ENCODE assay signal across 28 cellular contexts in genomic region chr7:72540923-72541322, GRCh38.
"Had no signal": no experiment of that assay in that cellular context is flagged by ENCODE, and none has a peak within 500 bp of the region (broad histone marks: within the 10 kb centered on the region; RNA-seq: fewer than 3 reads in every experiment).

No MANE protein-coding gene starts in this region.

- H3K36me3 Mint-ChIP-seq: stimulated activated effector memory CD8-positive, alpha-beta T cell treated with anti-CD3 and anti-CD28 coated beads, Interleukin-12 subunit alpha, Interleukin-12 subunit beta, amount 100 ng/mL, for 72 hours; stimulated activated memory B cell treated with anti-CD40 and anti-IgM and Interleukin-4, amounts not matched to agents 10 μg/mL and 1 μg/mL and 100 μg/mL, for 72 hours; stimulated activated naive B cell treated with anti-CD40 and anti-IgM and Interleukin-4, amounts not matched to agents 10 μg/mL and 1 μg/mL and 100 μg/mL, for 72 hours; type B pancreatic cell had no signal

- DNase-seq: stimulated activated CD4-positive, alpha-beta T cell treated with anti-CD3 and anti-CD28 coated beads, Interleukin-2, amount 100 ng/mL, for 48 hours; stimulated activated CD4-positive, alpha-beta T cell treated with anti-CD3 and anti-CD28 coated beads, Interleukin-4, amount 100 ng/mL, for 1 hour; stimulated activated CD4-positive, alpha-beta T cell treated with anti-CD3 and anti-CD28 coated beads, Interleukin-4, amount 100 ng/mL, for 24 hours; stimulated activated CD4-positive, alpha-beta T cell treated with anti-CD3 and anti-CD28 coated beads, Interleukin-4, amount 100 ng/mL, for 4 hours; stimulated activated CD8-positive, alpha-beta memory T cell treated with anti-CD3 and anti-CD28 coated beads, Interleukin-4, amount 100 ng/mL, for 48 hours; stimulated activated naive B cell treated with anti-CD40 and anti-IgM and Interleukin-4, amounts not matched to agents 10 μg/mL and 1 μg/mL and 100 μg/mL, for 72 hours; stimulated activated naive CD4-positive, alpha-beta T cell; stimulated activated naive CD4-positive, alpha-beta T cell treated with Interleukin-2 at 50 U/mL for 16 hours; stimulated activated naive CD8-positive, alpha-beta T cell treated with anti-CD3 and anti-CD28 coated beads, Interleukin-15, amount 100 ng/mL, for 72 hours; stimulated activated naive CD8-positive, alpha-beta T cell treated with anti-CD3 and anti-CD28 coated beads, Interleukin-15, Interleukin-2, amounts not matched to agents 100 U/mL and 50 U/mL, for 24 hours; stomach; substantia nigra; testis; thyroid gland; tibial artery; transverse colon; upper lobe of right lung; uterus had no signal

- H3K4me1 ChIP-seq: stomach, suprapubic skin, testis, thyroid gland, transverse colon, upper lobe of left lung, upper lobe of right lung, uterus, vagina had no signal

- ATAC-seq: stimulated activated effector memory CD8-positive, alpha-beta T cell treated with anti-CD3 and anti-CD28 coated beads, Interleukin-12 subunit alpha, Interleukin-12 subunit beta, amount 100 ng/mL, for 72 hours; stimulated activated memory B cell treated with anti-CD40 and anti-IgM and Interleukin-4, amounts not matched to agents 10 μg/mL and 1 μg/mL and 100 μg/mL, for 72 hours; stimulated activated naive B cell treated with anti-CD40 and anti-IgM and Interleukin-4, amounts not matched to agents 10 μg/mL and 1 μg/mL and 100 μg/mL, for 72 hours; stimulated activated naive CD8-positive, alpha-beta T cell treated with anti-CD3 and anti-CD28 coated beads, Interleukin-15, amount 100 ng/mL, for 72 hours; stimulated activated naive CD8-positive, alpha-beta T cell treated with anti-CD3 and anti-CD28 coated beads, Interleukin-15, Interleukin-2, amounts not matched to agents 100 U/mL and 50 U/mL, for 24 hours; upper lobe of right lung had no signal

- H3K36me3 ChIP-seq: stomach, suprapubic skin, thoracic aorta, thyroid gland, tibial artery, tibial nerve, transverse colon, upper lobe of left lung, upper lobe of right lung, uterus, vagina had no signal

- H3K27ac Mint-ChIP-seq: stimulated activated effector memory CD8-positive, alpha-beta T cell treated with anti-CD3 and anti-CD28 coated beads, Interleukin-12 subunit alpha, Interleukin-12 subunit beta, amount 100 ng/mL, for 72 hours; stimulated activated memory B cell treated with anti-CD40 and anti-IgM and Interleukin-4, amounts not matched to agents 10 μg/mL and 1 μg/mL and 100 μg/mL, for 72 hours; stimulated activated naive B cell treated with anti-CD40 and anti-IgM and Interleukin-4, amounts not matched to agents 10 μg/mL and 1 μg/mL and 100 μg/mL, for 72 hours; stimulated activated naive CD8-positive, alpha-beta T cell treated with anti-CD3 and anti-CD28 coated beads, Interleukin-15, amount 100 ng/mL, for 72 hours; stimulated activated naive CD8-positive, alpha-beta T cell treated with anti-CD3 and anti-CD28 coated beads, Interleukin-15, Interleukin-2, amounts not matched to agents 100 ng/mL and 50 ng/mL, for 24 hours; type B pancreatic cell had no signal

- H3K9me3 Mint-ChIP-seq: stimulated activated effector memory CD8-positive, alpha-beta T cell treated with anti-CD3 and anti-CD28 coated beads, Interleukin-12 subunit alpha, Interleukin-12 subunit beta, amount 100 ng/mL, for 72 hours; stimulated activated memory B cell treated with anti-CD40 and anti-IgM and Interleukin-4, amounts not matched to agents 10 μg/mL and 1 μg/mL and 100 μg/mL, for 72 hours; stimulated activated naive B cell treated with anti-CD40 and anti-IgM and Interleukin-4, amounts not matched to agents 10 μg/mL and 1 μg/mL and 100 μg/mL, for 72 hours; stimulated activated naive CD8-positive, alpha-beta T cell treated with anti-CD3 and anti-CD28 coated beads, Interleukin-15, amount 100 ng/mL, for 72 hours; stimulated activated naive CD8-positive, alpha-beta T cell treated with anti-CD3 and anti-CD28 coated beads, Interleukin-15, Interleukin-2, amounts not matched to agents 100 ng/mL and 50 ng/mL, for 24 hours; type B pancreatic cell had no signal

- H3K4me3 ChIP-seq: stomach, suprapubic skin, testis, thoracic aorta, thyroid gland, tibial artery, tibial nerve, transverse colon, upper lobe of left lung, upper lobe of right lung, uterus, vagina had no signal

- H3K27me3 ChIP-seq: stomach, suprapubic skin, testis, thyroid gland, tibial artery, tibial nerve, transverse colon, upper lobe of left lung, upper lobe of right lung, uterus, vagina had no signal

- H3K27me3 Mint-ChIP-seq: stimulated activated memory B cell treated with anti-CD40 and anti-IgM and Interleukin-4, amounts not matched to agents 10 μg/mL and 1 μg/mL and 100 μg/mL, for 72 hours; stimulated activated naive CD8-positive, alpha-beta T cell treated with anti-CD3 and anti-CD28 coated beads, Interleukin-15, amount 100 ng/mL, for 72 hours; stimulated activated naive CD8-positive, alpha-beta T cell treated with anti-CD3 and anti-CD28 coated beads, Interleukin-15, Interleukin-2, amounts not matched to agents 100 ng/mL and 50 ng/mL, for 24 hours had no signal

- FAIRE-seq: urothelium cell line had no signal

- H3K9me3 ChIP-seq: stomach, suprapubic skin, testis, thoracic aorta, thyroid gland, tibial artery, tibial nerve, transverse colon, upper lobe of left lung, upper lobe of right lung, uterus, vagina had no signal

- H3K4me3 Mint-ChIP-seq: stimulated activated effector memory CD8-positive, alpha-beta T cell treated with anti-CD3 and anti-CD28 coated beads, Interleukin-12 subunit alpha, Interleukin-12 subunit beta, amount 100 ng/mL, for 72 hours; stimulated activated memory B cell treated with anti-CD40 and anti-IgM and Interleukin-4, amounts not matched to agents 10 μg/mL and 1 μg/mL and 100 μg/mL, for 72 hours; stimulated activated naive B cell treated with anti-CD40 and anti-IgM and Interleukin-4, amounts not matched to agents 10 μg/mL and 1 μg/mL and 100 μg/mL, for 72 hours; stimulated activated naive CD8-positive, alpha-beta T cell treated with anti-CD3 and anti-CD28 coated beads, Interleukin-15, amount 100 ng/mL, for 72 hours; stimulated activated naive CD8-positive, alpha-beta T cell treated with anti-CD3 and anti-CD28 coated beads, Interleukin-15, Interleukin-2, amounts not matched to agents 100 ng/mL and 50 ng/mL, for 24 hours; type B pancreatic cell had no signal

- H3K4me1 Mint-ChIP-seq: stimulated activated effector memory CD8-positive, alpha-beta T cell treated with anti-CD3 and anti-CD28 coated beads, Interleukin-12 subunit alpha, Interleukin-12 subunit beta, amount 100 ng/mL, for 72 hours; stimulated activated memory B cell treated with anti-CD40 and anti-IgM and Interleukin-4, amounts not matched to agents 10 μg/mL and 1 μg/mL and 100 μg/mL, for 72 hours; stimulated activated naive B cell treated with anti-CD40 and anti-IgM and Interleukin-4, amounts not matched to agents 10 μg/mL and 1 μg/mL and 100 μg/mL, for 72 hours; stimulated activated naive CD8-positive, alpha-beta T cell treated with anti-CD3 and anti-CD28 coated beads, Interleukin-15, amount 100 ng/mL, for 72 hours had no signal

- H3K27ac ChIP-seq: stomach, suprapubic skin, testis, thoracic aorta, thyroid gland, tibial artery, transverse colon, upper lobe of left lung, upper lobe of right lung, uterus, vagina had no signal
